Comparison of ENCODE assay signal across 8 cellular contexts in the genomic region with DNA sequence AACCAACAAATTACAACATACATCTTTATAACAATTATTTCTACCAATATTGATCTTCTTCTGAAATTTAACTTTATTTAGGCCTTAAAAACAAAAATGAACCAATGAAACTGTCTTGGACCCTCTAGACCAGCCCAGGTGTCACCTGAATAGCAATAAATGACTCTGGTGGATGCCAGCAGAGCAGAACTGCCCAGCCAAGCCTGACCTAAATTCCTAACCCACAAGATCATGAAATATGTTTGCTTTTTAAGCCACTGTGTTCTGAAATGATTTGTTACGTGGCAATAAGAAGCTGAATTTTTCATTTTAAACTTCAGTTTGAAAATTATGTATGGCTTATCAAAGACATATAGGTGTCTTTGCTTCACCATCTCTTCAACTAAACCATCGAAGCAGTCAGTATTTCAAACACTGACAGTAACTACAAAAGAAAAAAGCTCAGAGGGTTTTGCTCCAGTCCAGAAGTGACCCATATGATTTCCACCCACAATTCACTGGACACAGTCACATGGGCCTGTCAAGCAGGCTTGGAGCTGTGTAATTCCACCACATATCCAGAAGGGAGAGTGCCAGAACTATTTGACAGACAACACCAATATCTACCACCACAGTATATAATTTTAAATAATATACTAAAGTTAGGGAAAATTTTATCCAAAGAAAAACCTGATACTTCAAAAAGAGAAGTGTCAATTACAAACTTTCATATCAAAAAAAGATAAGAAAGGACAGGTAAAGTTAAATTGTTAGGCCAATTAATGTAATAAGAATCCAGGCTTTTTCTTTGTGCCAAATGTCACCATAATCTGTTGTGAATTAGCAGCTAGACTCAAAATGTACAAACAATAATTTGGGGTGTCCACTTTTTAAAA.
DNase-seq lines count a peak whose midpoint lies in the region; ATAC-seq and TF ChIP-seq lines count a peak whose summit lies in the region.

No MANE protein-coding gene starts in this region.

- H3K27ac Mint-ChIP-seq in CD14-positive monocyte = peak overlapping the region in 1 of 7 donors; percentile 40

- no peak overlapping the region for H2BK120ac ChIP-seq in trophoblast cell (ENCODE audit: insufficient read depth, low read length, poor library complexity)

- no peak overlapping the region for H3K4ac ChIP-seq in trophoblast cell (ENCODE audit: low read depth, low read length)

- H3K4me1 ChIP-seq in trophoblast cell (ENCODE audit: control insufficient read depth in 1 of 2, insufficient read depth in 2 of 2, low read length in 2 of 2) = no peaks in the 10 kb centered on the region

- H3K14ac ChIP-seq in trophoblast cell (ENCODE audit: low read length) = no peak overlapping the region

- no peak overlapping the region for H3K9ac ChIP-seq in trophoblast cell (ENCODE audit: low read length)

- no peak overlapping the region for H4K8ac ChIP-seq in trophoblast cell (ENCODE audit: low read depth, low read length)

- H2BK12ac ChIP-seq in trophoblast cell (ENCODE audit: low read length) = no peak overlapping the region

- H4K91ac ChIP-seq in trophoblast cell (ENCODE audit: low read depth, low read length) = no peak overlapping the region

- no peak overlapping the region for H3K23ac ChIP-seq in trophoblast cell (ENCODE audit: low read length)

- no CpG with 5 or more reads among the region's 2 CpGs for WGBS in trophoblast cell (ENCODE audit: extremely low coverage, insufficient coverage, insufficient read length)

- no peaks in the 10 kb centered on the region for H3K79me1 ChIP-seq in trophoblast cell (ENCODE audit: low read length)

- H3K9me3 Mint-ChIP-seq in CD14-positive monocyte = peaks cover 0 to 4% (median 0%) of the 10 kb centered on the region in 7 donors

- no peaks in the 10 kb centered on the region for H3K9me3 ChIP-seq in trophoblast cell (ENCODE audit: insufficient read depth, low read depth, low read length)

- no peak overlapping the region for H2AK5ac ChIP-seq in trophoblast cell (ENCODE audit: low read length)

- no peak overlapping the region for H3K18ac ChIP-seq in trophoblast cell (ENCODE audit: low read length)

- peaks cover 0 to 2% (median 0%) of the 10 kb centered on the region in 3 donors for H3K27me3 Mint-ChIP-seq in CD14-positive monocyte (ENCODE audit: low read depth in 3 of 3)

- H3K27me3 ChIP-seq in trophoblast cell (ENCODE audit: insufficient read depth, low read length) = no peaks in the 10 kb centered on the region

- intact Hi-C loops in CD14-positive monocyte (cut with micrococcal nuclease) = no loop called here

- H3K36me3 ChIP-seq in trophoblast cell (ENCODE audit: control insufficient read depth in 1 of 2, insufficient read depth in 2 of 2, low read length in 2 of 2) = no peaks in the 10 kb centered on the region

- no peak overlapping the region for H3K27ac ChIP-seq in trophoblast cell (ENCODE audit: low read depth, low read length)

- no peak overlapping the region for H3K4me3 Mint-ChIP-seq in CD14-positive monocyte

- no peak overlapping the region for H3K4me2 ChIP-seq in trophoblast cell (ENCODE audit: low read length)

- peak; percentile 55 for TF ChIP-seq CTCF in CD14-positive monocyte (IDR thresholded peaks at IDR 0.05)

- no peak overlapping the region for H2BK5ac ChIP-seq in trophoblast cell (ENCODE audit: low read depth, low read length, poor library complexity)

- H3K4me3 ChIP-seq in trophoblast cell (ENCODE audit: low read depth, low read length) = no peak overlapping the region

- no peak for DNase-seq in CD14-positive monocyte (ENCODE audit: low spot score)
- DNase-seq in RKO (ENCODE audit: low spot score) = peak; percentile 84
- peak; percentile 61 for DNase-seq in fibroblast of the conjunctiva (ENCODE audit: low read depth)
- DNase-seq in trophoblast cell = peak; percentile 27 to 64
- no peak for DNase-seq in activated T-cell treated with anti-CD3 and anti-CD28 coated beads for 4 hours
- no peak for DNase-seq in NCI-H1048 (lab: John Stamatoyannopoulos, UW)

- peaks cover 3 to 15% of the 10 kb centered on the region in 2 donors for H3K36me3 Mint-ChIP-seq in CD14-positive monocyte

- H4K12ac ChIP-seq in trophoblast cell (ENCODE audit: low read depth, low read length) = no peak overlapping the region

- no peaks in the 10 kb centered on the region for H3K79me2 ChIP-seq in trophoblast cell (ENCODE audit: control insufficient read depth, insufficient read depth, low read length, poor library complexity)

- H3K4me1 Mint-ChIP-seq in CD14-positive monocyte = peaks cover 45% of the 10 kb centered on the region

- peak; percentile 44 for ATAC-seq in GM18873 (IDR thresholded peaks at IDR 0.05; ENCODE audit: low FRiP score, unreplicated experiment)
- peak; percentile 50 for ATAC-seq in HG03460 (IDR thresholded peaks at IDR 0.05; ENCODE audit: unreplicated experiment)

- H2AFZ ChIP-seq in trophoblast cell (ENCODE audit: insufficient read depth, low read length, poor library complexity) = no peak overlapping the region

Comparison
In these comparisons a context has a peak if more than half of its experiments do, and no peak if none do; other contexts are left out.
1. DNase-seq: peak in RKO (single experiment), fibroblast of the conjunctiva (single experiment) and trophoblast cell (2 of 2); none in CD14-positive monocyte (single experiment), activated T-cell treated with anti-CD3 and anti-CD28 coated beads for 4 hours (single experiment) and NCI-H1048 (single experiment).